ENCODE assay signal across 27 cellular contexts in the genomic region with DNA sequence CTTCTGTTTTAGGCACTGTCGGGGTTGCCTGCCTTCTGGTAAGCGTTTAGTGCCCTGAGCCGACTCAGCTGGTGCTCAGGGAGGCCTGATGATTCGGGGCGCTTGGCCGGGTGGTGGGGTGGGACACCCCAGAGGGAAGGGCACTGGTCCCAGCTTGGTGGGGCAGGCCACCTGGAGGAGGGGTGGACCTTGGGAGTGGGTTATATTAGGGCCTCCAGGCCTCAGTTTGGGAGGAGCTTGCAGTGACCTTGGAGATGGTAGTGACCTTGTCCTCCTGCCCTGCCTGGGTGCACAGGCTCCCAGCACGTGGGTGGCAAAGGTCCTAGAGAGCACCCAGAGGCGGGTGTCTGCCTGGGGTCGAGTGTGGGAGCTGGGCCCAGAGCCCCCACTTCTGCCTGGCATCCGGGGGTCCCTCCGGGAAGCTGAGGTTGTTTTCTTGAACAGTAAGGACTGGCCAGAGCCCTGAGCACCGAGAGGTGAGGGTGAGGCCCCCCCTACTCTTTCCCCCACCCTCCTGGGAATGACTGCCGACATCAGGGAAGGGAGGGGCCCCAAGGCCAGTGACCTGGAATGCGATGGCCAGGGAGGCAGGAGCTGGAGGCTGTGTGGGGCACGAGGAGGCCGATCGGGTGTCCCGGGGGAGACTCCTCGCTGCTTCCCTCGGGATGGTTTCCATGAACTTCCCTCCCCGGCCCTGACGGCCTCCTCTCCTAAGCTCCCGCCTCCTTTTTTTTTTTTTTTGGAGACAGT.
"Had no signal": no experiment of that assay in that cellular context is flagged by ENCODE, and none has a peak within 500 bp of the region (broad histone marks: within the 10 kb centered on the region; RNA-seq: fewer than 3 reads in every experiment).

No MANE protein-coding gene starts in this region.

- H3K4me3 ChIP-seq: SK-N-MC had no signal

- ATAC-seq: activated CD8-positive, alpha-beta memory T cell treated with anti-CD3 and anti-CD28 coated beads, Interleukin-2, amount 10 ng/mL, durations not matched to agents 7 days and 5 days; Right ventricle myocardium inferior; T-cell had no signal

- H3K4me1 Mint-ChIP-seq: activated CD8-positive, alpha-beta memory T cell treated with anti-CD3 and anti-CD28 coated beads, Interleukin-2, amount 10 ng/mL, durations not matched to agents 7 days and 5 days had no signal

- H3K27ac ChIP-seq: SK-N-MC had no signal

- H3K27ac Mint-ChIP-seq: activated B cell treated with CpG ODN at 0.5 μM for 24 hours; activated CD4-positive, alpha-beta T cell treated with anti-CD3 and anti-CD28 coated beads, Interleukin-2, amount 10 ng/mL, durations not matched to agents 24 days and 14 days; activated CD8-positive, alpha-beta memory T cell treated with anti-CD3 and anti-CD28 coated beads, Interleukin-2, amount 10 ng/mL, durations not matched to agents 7 days and 5 days; T-cell had no signal

- H3K27me3 Mint-ChIP-seq: activated B cell treated with CpG ODN at 0.5 μM for 24 hours; activated CD4-positive, alpha-beta T cell treated with anti-CD3 and anti-CD28 coated beads, Interleukin-2, amount 10 ng/mL, durations not matched to agents 24 days and 14 days; activated CD8-positive, alpha-beta memory T cell treated with anti-CD3 and anti-CD28 coated beads, Interleukin-2, amount 10 ng/mL, durations not matched to agents 7 days and 5 days; activated naive CD8-positive, alpha-beta T cell; activated T-cell treated with anti-CD3 and anti-CD28 coated beads, Interleukin-2, amount 50 U/mL, for 24 hours; brain; T-cell had no signal

- DNase-seq: activated B cell treated with CpG ODN at 0.5 μM for 24 hours; activated CD4-positive, alpha-beta T cell treated with anti-CD3 and anti-CD28 coated beads for 1 hour; activated CD4-positive, alpha-beta T cell treated with anti-CD3 and anti-CD28 coated beads, Interleukin-2, amount 10 ng/mL, durations not matched to agents 24 days and 14 days; activated CD4-positive, alpha-beta T cell treated with anti-CD3 and anti-CD28 coated beads, Interleukin-2, amount 50 U/mL, for 48 hours; activated CD8-positive, alpha-beta memory T cell treated with anti-CD3 and anti-CD28 coated beads, Interleukin-2, amount 10 ng/mL, durations not matched to agents 7 days and 5 days; activated effector memory CD4-positive, alpha-beta T cell treated with Interleukin-2 at 50 U/mL for 16 hours; activated naive CD4-positive, alpha-beta T cell; activated T-cell treated with anti-CD3 and anti-CD28 coated beads, Interleukin-2, amount 50 U/mL, for 24 hours; amygdala; KG1; NCI-H1092; NCI-H1417 treated with DMSO at 0.1 percent for 48 hours; NCI-H1694 treated with DMSO at 0.1 percent for 48 hours; NCI-H2029 treated with DMSO at 0.1 percent for 48 hours; NCI-H345; NCI-H510A; NCI-H526 treated with DMSO at 0.1 percent for 48 hours; NCI-H82; RPMI8226; T-cell; T-helper 2 cell; T1000 had no signal

- H3K9me3 Mint-ChIP-seq: activated B cell treated with CpG ODN at 0.5 μM for 24 hours; activated CD4-positive, alpha-beta T cell treated with anti-CD3 and anti-CD28 coated beads, Interleukin-2, amount 10 ng/mL, durations not matched to agents 24 days and 14 days; activated T-cell treated with anti-CD3 and anti-CD28 coated beads, Interleukin-2, amount 50 U/mL, for 24 hours; activated T-helper 1 cell treated with anti-CD3 and anti-CD28 coated beads, Interleukin-12 subunit alpha, Interleukin-12 subunit beta, Interleukin-2, Interleukin-4 antibody, amounts not matched to agents 30 ng/mL and 10 ng/mL and 1 ng/mL, durations not matched to agents 14 hours and 24 hours and 36 hours; brain; T-cell had no signal

- H3K4me3 Mint-ChIP-seq: activated B cell treated with CpG ODN at 0.5 μM for 24 hours; activated CD4-positive, alpha-beta T cell treated with anti-CD3 and anti-CD28 coated beads, Interleukin-2, amount 10 ng/mL, durations not matched to agents 24 days and 14 days; activated CD8-positive, alpha-beta memory T cell treated with anti-CD3 and anti-CD28 coated beads, Interleukin-2, amount 10 ng/mL, durations not matched to agents 7 days and 5 days; activated naive CD8-positive, alpha-beta T cell; activated T-cell treated with anti-CD3 and anti-CD28 coated beads, Interleukin-2, amount 50 U/mL, for 24 hours; activated T-helper 1 cell treated with anti-CD3 and anti-CD28 coated beads, Interleukin-12 subunit alpha, Interleukin-12 subunit beta, Interleukin-2, Interleukin-4 antibody, amounts not matched to agents 30 ng/mL and 10 ng/mL and 1 ng/mL, durations not matched to agents 14 hours and 24 hours and 36 hours; brain; T-cell had no signal

- H3K36me3 Mint-ChIP-seq: activated CD8-positive, alpha-beta memory T cell treated with anti-CD3 and anti-CD28 coated beads, Interleukin-2, amount 10 ng/mL, durations not matched to agents 7 days and 5 days; brain had no signal
